Comparison of ENCODE assay signal across 15 cellular contexts in the genomic region with DNA sequence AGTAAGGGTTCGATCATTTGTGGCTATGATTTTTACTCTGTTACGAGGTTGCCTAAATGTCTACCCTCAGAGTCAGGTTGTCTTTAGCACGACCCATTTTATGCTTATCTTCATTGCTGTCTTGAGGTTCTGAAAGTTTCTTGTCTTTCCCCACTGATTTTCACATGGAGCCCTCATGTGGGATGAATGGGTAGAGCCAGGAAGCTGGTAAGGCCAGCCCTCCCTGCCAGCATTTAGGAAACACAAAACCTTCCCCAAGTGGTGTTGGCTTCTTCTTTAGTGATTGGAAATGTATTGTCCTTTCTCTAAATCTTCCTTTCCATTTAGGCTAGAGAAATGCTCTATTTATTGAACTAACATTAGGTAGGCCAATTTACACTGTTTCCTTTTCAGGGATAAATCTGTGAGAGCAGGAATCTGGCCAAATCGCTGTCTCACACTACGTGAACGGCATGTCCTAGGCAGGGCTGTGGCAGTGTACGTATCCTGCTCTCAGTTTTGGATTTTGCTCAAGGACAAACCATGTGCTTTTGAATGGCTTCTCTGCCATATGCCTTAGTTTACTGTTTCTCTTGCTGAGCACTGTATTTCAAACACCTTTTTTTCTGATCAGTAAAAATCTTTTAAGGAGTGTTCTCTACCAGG. TPM values are rescaled to one million over a fixed set of nuclear protein-coding genes. Genes with fewer than 3 reads are reported as not detected.
DNase-seq lines count a peak whose midpoint lies in the region; ATAC-seq and TF ChIP-seq lines count a peak whose summit lies in the region.
"Had no signal": no experiment of that assay in that cellular context is flagged by ENCODE, and none has a peak within 500 bp of the region (broad histone marks: within the 10 kb centered on the region; RNA-seq: fewer than 3 reads in every experiment).

No MANE protein-coding gene starts in this region.

- H3K36me3 ChIP-seq in brain microvascular endothelial cell (replicated peaks) (no peaks in the 10 kb centered on the region), right atrium auricular region (peaks cover 79% of the 10 kb centered on the region)
- H3K36me3 ChIP-seq: WERI-Rb-1 had no signal

- in situ Hi-C loops in brain microvascular endothelial cell (cut with HindIII; ENCODE audit: low pct_ligation_motif_present, low sequenced_read_pairs): no loop called here

- DNase-seq in Ammon's horn (ENCODE audit: low spot score): peak; percentile 50
- no peak for DNase-seq in brain microvascular endothelial cell
- no peak for DNase-seq in right atrium auricular region (ENCODE audit: low spot score)
- no peak for DNase-seq in sciatic nerve (ENCODE audit: low spot score)
- no peak for DNase-seq in activated effector memory CD4-positive, alpha-beta T cell treated with Interleukin-2 at 50 U/mL for 16 hours
- DNase-seq in NOMO-1 (lab: John Stamatoyannopoulos, UW; ENCODE audit: unreplicated experiment in 2 of 2): no peak
- DNase-seq: activated naive CD8-positive, alpha-beta T cell treated with anti-CD3 and anti-CD28 coated beads, Interleukin-2, amount 50 U/mL, for 24 hours; DMS153; Karpas-422; SK-N-SH; stimulated activated CD4-positive, alpha-beta T cell treated with anti-CD3 and anti-CD28 coated beads, Interleukin-12 subunit alpha, Interleukin-12 subunit beta, amount 100 ng/mL, for 4 hours; WERI-Rb-1 had no signal

- H3K27me3 ChIP-seq in brain microvascular endothelial cell (replicated peaks) (no peaks in the 10 kb centered on the region), right atrium auricular region (no peaks in the 10 kb centered on the region)

- no peak overlapping the region for H3K4me3 ChIP-seq in brain microvascular endothelial cell (ENCODE audit: low read depth, low read length)
- no peak overlapping the region for H3K4me3 ChIP-seq in right atrium auricular region

- ATAC-seq in sciatic nerve (peak; percentile 48), HG02973 (IDR thresholded peaks at IDR 0.05; ENCODE audit: unreplicated experiment) (no peak), HG03139 (IDR thresholded peaks at IDR 0.05; ENCODE audit: unreplicated experiment) (no peak)
- ATAC-seq: activated naive CD8-positive, alpha-beta T cell treated with anti-CD3 and anti-CD28 coated beads, Interleukin-2, amount 50 U/mL, for 24 hours had no signal

- no peaks in the 10 kb centered on the region for H3K9me3 ChIP-seq in right atrium auricular region
- H3K9me3 ChIP-seq: SK-N-SH had no signal

- peaks cover 0 to 62% of the 10 kb centered on the region in 2 donors for H3K4me1 ChIP-seq in right atrium auricular region

- intact Hi-C loops in sciatic nerve (cut with DNase I): no loop called here

- no peak overlapping the region for H3K27ac ChIP-seq in brain microvascular endothelial cell
- H3K27ac ChIP-seq in right atrium auricular region: peak overlapping the region; percentile 80 to 83
- H3K27ac ChIP-seq: HL-60, WERI-Rb-1 had no signal

- peak; percentile 9 for TF ChIP-seq CTCF in brain microvascular endothelial cell (IDR thresholded peaks at IDR 0.05; ENCODE audit: low read depth, low read length, missing control alignments)
- peak in 1 of 2 donors; percentile 39 for TF ChIP-seq CTCF in right atrium auricular region (IDR thresholded peaks at IDR 0.05)

RNA-seq across cellular contexts. Expression of a gene that starts 43.7 kb away (rescaled TPM):
- 100 to 1,000 TPM; 305 to 491 TPM for total RNA-seq in right atrium auricular region
- total RNA-seq in sciatic nerve: 3.7 TPM

Comparison
In these comparisons a context has a peak if more than half of its experiments do, and no peak if none do; other contexts are left out.
1. RNA of a gene that starts 43.7 kb away (total RNA-seq): 305 to 491 TPM in right atrium auricular region; 3.7 TPM in sciatic nerve (single experiment); every median in the first group is over 10 times any median in the second.